Comparison of ENCODE assay signal across 10 cellular contexts in genomic region chr2:233414273-233414654, GRCh38. TPM values are rescaled to one million over a fixed set of nuclear protein-coding genes. Genes with fewer than 3 reads are reported as not detected.
A peak's percentile ranks its signal among the peaks of the same experiment; 100 is the strongest.
DNase-seq lines count a peak whose midpoint lies in the region; ATAC-seq, FAIRE-seq and TF ChIP-seq lines count a peak whose summit lies in the region.
"Had no signal": no experiment of that assay in that cellular context is flagged by ENCODE, and none has a peak within 500 bp of the region (broad histone marks: within the 10 kb centered on the region; RNA-seq: fewer than 3 reads in every experiment).

No MANE protein-coding gene starts in this region.

- peak overlapping the region in 7 of 8 donors; percentile 5 to 81 (median 60) for H3K27ac Mint-ChIP-seq in CD8-positive, alpha-beta memory T cell

- no peak for ATAC-seq in GM21737 (IDR thresholded peaks at IDR 0.05; ENCODE audit: unreplicated experiment)
- ATAC-seq: K562 had no signal

- no peak overlapping the region for H3K4me3 Mint-ChIP-seq in CD8-positive, alpha-beta memory T cell

- no peak overlapping the region for H3K4me3 ChIP-seq in CD8-positive, alpha-beta memory T cell (ENCODE audit: low read length)
- H3K4me3 ChIP-seq in fibroblast of the aortic adventitia (ENCODE audit: low read depth, low read length), result no peak overlapping the region
- H3K4me3 ChIP-seq: K562 had no signal

- POLR2A ChIA-PET in CD8-positive, alpha-beta memory T cell (lab: Charles Lee), result no interaction called here

- no peaks in the 10 kb centered on the region for H3K9me3 ChIP-seq in CD8-positive, alpha-beta memory T cell (ENCODE audit: low read length)

- H3K36me3 ChIP-seq in CD8-positive, alpha-beta memory T cell (ENCODE audit: insufficient read depth, low read length), result no peaks in the 10 kb centered on the region

- no peaks in the 10 kb centered on the region for H3K27me3 ChIP-seq in CD8-positive, alpha-beta memory T cell (ENCODE audit: insufficient read depth, low read length, poor library complexity, severe bottlenecking)

- DNase-seq in CD8-positive, alpha-beta memory T cell, result no peak
- DNase-seq in RCC 7860 (ENCODE audit: low spot score) (peak; percentile 93), fibroblast of the aortic adventitia (ENCODE audit: low read depth) (peak; percentile 25), renal cortical epithelial cell (ENCODE audit: low read depth) (peak; percentile 67), GM13977 (ENCODE audit: low spot score) (no peak), NCI-H2107 (lab: John Stamatoyannopoulos, UW) (no peak)
- no peak for DNase-seq in NK-92 treated with Interleukin-12 subunit alpha and Interleukin-12 subunit beta, amount 100 ng/mL, for 24 hours (lab: John Stamatoyannopoulos, UW)

- no peak overlapping the region for H3K27ac ChIP-seq in CD8-positive, alpha-beta memory T cell (ENCODE audit: low read depth, low read length)

- no peak for FAIRE-seq in RCC 7860 (lab: Jason Lieb, UNC)
- FAIRE-seq: frontal cortex, K562 had no signal

- H3K9me3 Mint-ChIP-seq in CD8-positive, alpha-beta memory T cell, result peaks cover 0 to 6% (median 4%) of the 10 kb centered on the region in 5 donors

- H3K36me3 Mint-ChIP-seq in CD8-positive, alpha-beta memory T cell, result peaks cover 11 to 24% (median 15%) of the 10 kb centered on the region in 3 donors

- peaks cover 81 to 98% (median 88%) of the 10 kb centered on the region in 3 donors for H3K4me1 Mint-ChIP-seq in CD8-positive, alpha-beta memory T cell

- CTCF ChIA-PET in CD8-positive, alpha-beta memory T cell (lab: Charles Lee), result interaction anchor here (4.0 to 12.5 kb wide), 2 partner anchors 11 to 29 kb away, joined by 18 to 151 read pairs; no protein-coding TSS in a partner anchor

- H3K27me3 Mint-ChIP-seq in CD8-positive, alpha-beta memory T cell, result peaks cover 0 to 1% of the 10 kb centered on the region in 2 donors

- H3K4me1 ChIP-seq in CD8-positive, alpha-beta memory T cell (ENCODE audit: insufficient read depth, low read length), result peaks cover 95% of the 10 kb centered on the region

- in situ Hi-C loops in GM13977 (cut with MboI; ENCODE audit: low pct_unique_long_range_greater_than_20kb, low sequenced_read_pairs, unreplicated experiment), result no loop called here

- TF ChIP-seq CTCF in fibroblast of the aortic adventitia (IDR thresholded peaks at IDR 0.05; ENCODE audit: insufficient read depth, low read length) (no peak), GM13977 (IDR thresholded peaks at IDR 0.05; ENCODE audit: extremely low read depth, insufficient read depth, missing control alignments) (no peak)

RNA-seq across cellular contexts. Expression of gene DGKD, which starts 60.0 kb away (rescaled TPM):
- 10 to 100 TPM; 54.2 to 61.9 TPM for total RNA-seq in CD8-positive, alpha-beta memory T cell
- polyA plus RNA-seq in CD8-positive, alpha-beta memory T cell, result 32.6 TPM
- total RNA-seq in fibroblast of the aortic adventitia (ENCODE audit: low replicate concordance), result 4.1 and 7.4 TPM in 2 replicates
- total RNA-seq in renal cortical epithelial cell, result 8.0 and 20.7 TPM in 2 replicates

Comparison
In these comparisons a context has a peak if more than half of its experiments do, and no peak if none do; other contexts are left out.
1. DNase-seq: peak in RCC 7860 (single experiment), fibroblast of the aortic adventitia (single experiment) and renal cortical epithelial cell (single experiment); none in CD8-positive, alpha-beta memory T cell (0 of 5), GM13977 (single experiment), NCI-H2107 (single experiment) and NK-92 treated with Interleukin-12 subunit alpha and Interleukin-12 subunit beta, amount 100 ng/mL, for 24 hours (single experiment).